In the genomic region with DNA sequence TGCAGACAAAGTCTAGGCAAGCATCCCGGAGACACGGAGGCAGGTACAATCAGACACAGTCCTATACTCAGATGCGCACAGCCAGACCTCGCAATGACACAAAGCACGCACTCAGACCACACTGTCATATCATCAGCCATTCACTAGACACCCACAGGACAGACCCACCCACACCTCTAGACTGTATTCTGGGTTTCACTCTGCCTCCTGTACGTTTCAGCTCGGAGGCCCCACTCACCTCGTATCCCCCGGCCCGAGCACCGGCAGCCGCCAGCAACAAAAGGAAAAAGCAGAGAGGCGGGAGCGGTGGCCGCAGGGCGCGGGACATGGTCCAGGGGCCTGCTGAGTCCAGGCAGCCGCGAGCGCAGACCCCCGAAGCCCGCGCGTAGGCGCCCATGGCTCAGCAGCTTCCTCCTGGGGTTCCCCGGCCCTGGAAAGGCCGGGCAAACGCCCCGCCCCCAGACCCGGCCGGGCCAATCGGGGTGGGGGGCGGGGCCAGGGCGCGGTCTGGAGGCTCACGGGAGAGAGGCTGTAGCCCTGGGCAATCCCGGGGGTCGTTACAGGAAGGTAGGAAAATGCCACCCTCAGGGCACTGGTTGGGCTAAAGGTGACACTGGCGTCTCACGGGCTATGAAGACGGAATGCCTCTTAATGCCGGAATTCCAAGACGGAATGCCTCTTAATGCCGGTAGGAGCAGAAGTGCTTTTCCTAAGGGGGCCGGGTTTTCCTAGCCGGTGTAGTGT, we compare ENCODE assay signal across 8 cellular contexts. TPM values are rescaled to one million over a fixed set of nuclear protein-coding genes. Genes with fewer than 3 reads are reported as not detected.
DNase-seq lines count a peak whose midpoint lies in the region; ATAC-seq and TF ChIP-seq lines count a peak whose summit lies in the region.

A gene (minus strand): TSS at position 438 of the 744 bp plus-strand sequence. CDS start 41 bp downstream, at position 397.
A gene with protein sequence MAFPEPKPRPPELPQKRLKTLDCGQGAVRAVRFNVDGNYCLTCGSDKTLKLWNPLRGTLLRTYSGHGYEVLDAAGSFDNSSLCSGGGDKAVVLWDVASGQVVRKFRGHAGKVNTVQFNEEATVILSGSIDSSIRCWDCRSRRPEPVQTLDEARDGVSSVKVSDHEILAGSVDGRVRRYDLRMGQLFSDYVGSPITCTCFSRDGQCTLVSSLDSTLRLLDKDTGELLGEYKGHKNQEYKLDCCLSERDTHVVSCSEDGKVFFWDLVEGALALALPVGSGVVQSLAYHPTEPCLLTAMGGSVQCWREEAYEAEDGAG (plus strand): TSS at position 503 of the 744 bp plus-strand sequence. CDS start 2,984 bp downstream, outside the sequence.

- H3F3A ChIP-seq in MM.1S (ENCODE audit: insufficient read depth, low read length): no peaks in the 10 kb centered on the region

- peak within 1 kb of the TSS; percentile 98 for H3K27ac Mint-ChIP-seq in CD4-positive, alpha-beta T cell

- no peaks in the 10 kb centered on the region for H3K36me3 ChIP-seq in MM.1S (replicated peaks; ENCODE audit: insufficient read depth, low read length)
- peaks cover 18% of the 10 kb centered on the region for H3K36me3 ChIP-seq in osteoblast (ENCODE audit: insufficient read depth, low read length)

- no peaks in the 10 kb centered on the region for H3K27me3 Mint-ChIP-seq in CD4-positive, alpha-beta T cell

- H3K27ac ChIP-seq in CD4-positive, alpha-beta T cell (ENCODE audit: low read depth, low read length): peak within 1 kb of the TSS; percentile 85
- no peak within 1 kb of the TSS for H3K27ac ChIP-seq in MM.1S (ENCODE audit: low read length)
- H3K27ac ChIP-seq in osteoblast (ENCODE audit: low read depth, low read length): peak within 1 kb of the TSS; percentile 69
- H3K27ac ChIP-seq in temporal lobe (ENCODE audit: low read depth, low read length): peak within 1 kb of the TSS; percentile 71

- no peak for TF ChIP-seq CTCF in CD4-positive, alpha-beta T cell (IDR thresholded peaks at IDR 0.05)
- TF ChIP-seq CTCF in MM.1S (IDR thresholded peaks at IDR 0.05; ENCODE audit: low read length): no peak
- no peak for TF ChIP-seq CTCF in osteoblast (IDR thresholded peaks at IDR 0.05; ENCODE audit: extremely low read depth, low read depth, low read length)

- peak; percentile 69 for ATAC-seq in CD4-positive, alpha-beta T cell (ENCODE audit: poor library complexity)
- peak; percentile 37 for ATAC-seq in GM21515 (IDR thresholded peaks at IDR 0.05; ENCODE audit: unreplicated experiment)

- peaks cover 53% of the 10 kb centered on the region for H3K79me2 ChIP-seq in MM.1S (ENCODE audit: low read length)
- H3K79me2 ChIP-seq in osteoblast (ENCODE audit: insufficient read depth, low read length): peaks cover 47% of the 10 kb centered on the region

- intact Hi-C loops in CD4-positive, alpha-beta T cell (cut with DNase I, micrococcal nuclease): loop anchor here (2.0 to 5.0 kb wide), 5 partner anchors 34 to 744 kb away; a partner anchor contains a TSS

- POLR2A ChIA-PET in CD4-positive, alpha-beta T cell (lab: Charles Lee): interaction anchor here (0.5 to 2.9 kb wide), 8 partner anchors 15 to 125 kb away, joined by 3 to 13 read pairs (median 5); a partner anchor contains a TSS

- H2AFZ ChIP-seq in MM.1S (ENCODE audit: low read length): peak within 1 kb of the TSS; percentile 95
- H2AFZ ChIP-seq in osteoblast (ENCODE audit: low read length): peak within 1 kb of the TSS; percentile 90

- peak within 1 kb of the TSS; percentile 88 for H3K4me2 ChIP-seq in MM.1S (ENCODE audit: low read depth, low read length)
- H3K4me2 ChIP-seq in osteoblast (ENCODE audit: insufficient read depth, low read length): peak within 1 kb of the TSS; percentile 100

- peak within 1 kb of the TSS; percentile 78 for H3K9ac ChIP-seq in MM.1S (ENCODE audit: low read length)

- H3K4me1 Mint-ChIP-seq in CD4-positive, alpha-beta T cell (ENCODE audit: low read depth): peaks cover 48% of the 10 kb centered on the region

- H3K4me3 ChIP-seq in MM.1S (ENCODE audit: low read length) (peak within 1 kb of the TSS; percentile 95), osteoblast (ENCODE audit: insufficient read depth, low read length) (peak within 1 kb of the TSS; percentile 88)

- peaks cover 22% of the 10 kb centered on the region for H3K4me1 ChIP-seq in MM.1S (ENCODE audit: low read length)
- H3K4me1 ChIP-seq in osteoblast (ENCODE audit: insufficient read depth, low read length): peaks cover 34% of the 10 kb centered on the region

- H3K36me3 Mint-ChIP-seq in CD4-positive, alpha-beta T cell (ENCODE audit: low read depth): peaks cover 48% of the 10 kb centered on the region

- peak within 1 kb of the TSS; percentile 92 for H3K4me3 Mint-ChIP-seq in CD4-positive, alpha-beta T cell

- H4K20me1 ChIP-seq in MM.1S (ENCODE audit: insufficient read depth, low read length) (no peaks in the 10 kb centered on the region), osteoblast (ENCODE audit: insufficient read depth, low read length) (no peaks in the 10 kb centered on the region)

- CTCF ChIA-PET in CD4-positive, alpha-beta T cell (lab: Charles Lee): interaction anchor here (0.6 to 1.7 kb wide), 4 partner anchors 27 to 299 kb away, joined by 3 to 14 read pairs (median 4); no protein-coding TSS in a partner anchor

- no peaks in the 10 kb centered on the region for H3K9me2 ChIP-seq in MM.1S (replicated peaks; ENCODE audit: insufficient read depth, low read length)

- H3K9me3 Mint-ChIP-seq in CD4-positive, alpha-beta T cell: no peaks in the 10 kb centered on the region

- H3K27me3 ChIP-seq in CD4-positive, alpha-beta T cell (ENCODE audit: control insufficient read depth, insufficient read depth, low read length): no peaks in the 10 kb centered on the region
- H3K27me3 ChIP-seq in MM.1S (replicated peaks; ENCODE audit: insufficient read depth, low read length) (no peaks in the 10 kb centered on the region), osteoblast (ENCODE audit: insufficient read depth, low read length) (no peaks in the 10 kb centered on the region)

- peak; percentile 49 to 78 (median 68) for DNase-seq in CD4-positive, alpha-beta T cell
- DNase-seq in MM.1S (peak; percentile 79), SKM-1 (lab: John Stamatoyannopoulos, UW; ENCODE audit: unreplicated experiment) (peak; percentile 73), glomerular visceral epithelial cell (ENCODE audit: extremely low spot score) (peak; percentile 79), osteoblast (ENCODE audit: insufficient read length, low spot score, missing footprints) (peak; percentile 99)
- DNase-seq in activated naive CD4-positive, alpha-beta T cell treated with anti-CD3 and anti-CD28 coated beads, Interleukin-2, amount 50 U/mL, for 16 hours: peak; percentile 84

- H3K9me3 ChIP-seq in CD4-positive, alpha-beta T cell (ENCODE audit: control insufficient read depth, low read length): no peaks in the 10 kb centered on the region
- H3K9me3 ChIP-seq in MM.1S (replicated peaks; ENCODE audit: insufficient read depth, low read length): no peaks in the 10 kb centered on the region
- no peaks in the 10 kb centered on the region for H3K9me3 ChIP-seq in osteoblast (ENCODE audit: low read depth, low read length)

RNA-seq across cellular contexts. Expression of the first gene that starts in this region (rescaled TPM):
- total RNA-seq in CD4-positive, alpha-beta T cell: 100 to 1,000 TPM in 1 of 2 experiments, 10 to 100 TPM in 1; 95.9 to 109 TPM
- 35.8 and 43.0 TPM in 2 replicates for total RNA-seq in osteoblast
- 11.8 TPM for total RNA-seq in temporal lobe

RNA-seq across cellular contexts. Expression of the second gene that starts in this region (rescaled TPM):
- 1 to 10 TPM; 6.5 to 6.6 TPM for total RNA-seq in CD4-positive, alpha-beta T cell
- total RNA-seq in osteoblast (5.0 and 8.0 TPM in 2 replicates), temporal lobe (9.1 TPM)
